Comparison of ENCODE assay signal across 8 cellular contexts in the genomic region with DNA sequence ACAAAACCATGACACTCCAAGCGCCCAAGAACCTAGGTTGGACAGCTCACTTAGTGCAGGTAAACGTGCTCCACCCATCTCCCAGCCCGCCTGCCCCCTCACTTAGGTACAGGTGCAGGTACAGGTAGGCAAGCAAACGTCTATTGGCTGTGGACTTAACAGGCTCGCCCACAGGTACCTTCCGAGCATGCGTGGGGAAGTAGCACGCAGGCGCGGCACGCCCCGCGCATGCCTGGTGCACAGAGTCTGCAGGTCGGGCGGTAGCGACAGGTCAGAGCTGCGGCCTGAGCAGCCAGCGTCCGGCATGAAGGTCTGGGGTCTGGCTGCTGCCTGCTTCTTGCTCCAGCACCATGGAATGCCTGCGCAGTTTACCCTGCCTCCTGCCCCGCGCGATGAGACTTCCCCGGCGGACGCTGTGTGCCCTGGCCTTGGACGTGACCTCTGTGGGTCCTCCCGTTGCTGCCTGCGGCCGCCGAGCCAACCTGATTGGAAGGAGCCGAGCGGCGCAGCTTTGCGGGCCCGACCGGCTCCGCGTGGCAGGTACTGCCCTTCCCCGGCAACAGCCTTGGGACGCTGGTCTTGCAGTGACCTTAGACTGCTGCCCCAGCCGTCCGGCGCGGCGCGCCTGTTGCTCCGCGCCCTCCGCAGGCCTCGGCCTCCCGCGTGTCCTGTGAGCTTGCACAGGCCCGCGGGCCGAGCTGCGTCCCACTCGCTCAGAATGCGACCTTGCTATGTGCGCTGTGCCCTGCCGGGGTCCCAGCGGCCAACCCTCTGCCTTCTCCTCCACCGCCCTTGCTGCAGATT. TPM values are rescaled to one million over a fixed set of nuclear protein-coding genes. Genes with fewer than 3 reads are reported as not detected.
DNase-seq lines count a peak whose midpoint lies in the region; ATAC-seq and TF ChIP-seq lines count a peak whose summit lies in the region.

A gene with protein sequence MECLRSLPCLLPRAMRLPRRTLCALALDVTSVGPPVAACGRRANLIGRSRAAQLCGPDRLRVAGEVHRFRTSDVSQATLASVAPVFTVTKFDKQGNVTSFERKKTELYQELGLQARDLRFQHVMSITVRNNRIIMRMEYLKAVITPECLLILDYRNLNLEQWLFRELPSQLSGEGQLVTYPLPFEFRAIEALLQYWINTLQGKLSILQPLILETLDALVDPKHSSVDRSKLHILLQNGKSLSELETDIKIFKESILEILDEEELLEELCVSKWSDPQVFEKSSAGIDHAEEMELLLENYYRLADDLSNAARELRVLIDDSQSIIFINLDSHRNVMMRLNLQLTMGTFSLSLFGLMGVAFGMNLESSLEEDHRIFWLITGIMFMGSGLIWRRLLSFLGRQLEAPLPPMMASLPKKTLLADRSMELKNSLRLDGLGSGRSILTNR (plus strand): TSS at position 240 of the 804 bp plus-strand sequence. CDS start 111 bp downstream, at position 351.

- peaks cover 23% of the 10 kb centered on the region for H3K27me3 Mint-ChIP-seq in activated CD4-positive, alpha-beta T cell treated with anti-CD3 and anti-CD28 coated beads, Interleukin-2, amount 10 ng/mL, durations not matched to agents 24 days and 14 days

- peaks cover 3% of the 10 kb centered on the region; the same call in 1 of the 2 replicates for H3K4me1 ChIP-seq in BE2C
- no peaks in the 10 kb centered on the region for H3K4me1 ChIP-seq in colonic mucosa

- peak within 1 kb of the TSS; percentile 99 for H3K4me3 Mint-ChIP-seq in activated CD4-positive, alpha-beta T cell treated with anti-CD3 and anti-CD28 coated beads, Interleukin-2, amount 10 ng/mL, durations not matched to agents 24 days and 14 days

- peaks cover 22% of the 10 kb centered on the region for H3K4me1 Mint-ChIP-seq in activated CD4-positive, alpha-beta T cell treated with anti-CD3 and anti-CD28 coated beads, Interleukin-2, amount 10 ng/mL, durations not matched to agents 24 days and 14 days

- TF ChIP-seq CTCF in BE2C (IDR thresholded peaks at IDR 0.05; ENCODE audit: low read depth, low read length) (no peak), colonic mucosa (IDR thresholded peaks at IDR 0.05) (no peak)

- peak; percentile 98 for ATAC-seq in HG03432 (IDR thresholded peaks at IDR 0.05; ENCODE audit: unreplicated experiment)

- H3K27ac Mint-ChIP-seq in activated CD4-positive, alpha-beta T cell treated with anti-CD3 and anti-CD28 coated beads, Interleukin-2, amount 10 ng/mL, durations not matched to agents 24 days and 14 days: peak within 1 kb of the TSS; percentile 86

- peak within 1 kb of the TSS; percentile 91 to 95 for H3K9ac ChIP-seq in colonic mucosa (ENCODE audit: low read depth in 2 of 2, low read length in 2 of 2)

- DNase-seq in BE2C (peak; percentile 72), NCI-H510A treated with DMSO at 0.1 percent for 48 hours (lab: John Stamatoyannopoulos, UW) (peak; percentile 93), colonic mucosa (peak; percentile 94)
- peak; percentile 94 for DNase-seq in activated CD4-positive, alpha-beta T cell treated with anti-CD3 and anti-CD28 coated beads, Interleukin-2, amount 10 ng/mL, durations not matched to agents 24 days and 14 days
- DNase-seq in stimulated activated CD4-positive, alpha-beta T cell treated with anti-CD3 and anti-CD28 coated beads, Interleukin-1b, Interleukin-23, amount 100 ng/mL, for 4 hours (ENCODE audit: low read depth in 2 of 2): peak; percentile 68 to 70

- H3K9me3 Mint-ChIP-seq in activated CD4-positive, alpha-beta T cell treated with anti-CD3 and anti-CD28 coated beads, Interleukin-2, amount 10 ng/mL, durations not matched to agents 24 days and 14 days: no peaks in the 10 kb centered on the region

- H3K9me3 ChIP-seq in BE2C (no peaks in the 10 kb centered on the region), colonic mucosa (no peaks in the 10 kb centered on the region)

- peak within 1 kb of the TSS; percentile 72 for H3K27ac ChIP-seq in colonic mucosa
- H3K27ac ChIP-seq in layer of hippocampus (ENCODE audit: low read depth, low read length): peak within 1 kb of the TSS; percentile 68

- intact Hi-C loops in activated CD4-positive, alpha-beta T cell treated with anti-CD3 and anti-CD28 coated beads, Interleukin-2, amount 10 ng/mL, durations not matched to agents 24 days and 14 days (cut with micrococcal nuclease): loop anchor here (2.0 kb wide), 1 partner anchor 92 kb away; a partner anchor contains a TSS
- intact Hi-C loops in colonic mucosa (cut with DNase I): no loop called here

- peaks cover 19% of the 10 kb centered on the region for H3K36me3 Mint-ChIP-seq in activated CD4-positive, alpha-beta T cell treated with anti-CD3 and anti-CD28 coated beads, Interleukin-2, amount 10 ng/mL, durations not matched to agents 24 days and 14 days (ENCODE audit: low read depth)

- H3K36me3 ChIP-seq in BE2C (peaks cover 20% of the 10 kb centered on the region; the same call in 1 of the 2 replicates), colonic mucosa (no peaks in the 10 kb centered on the region)

- H3K4me3 ChIP-seq in BE2C (ENCODE audit: low read depth, low read length): peak within 1 kb of the TSS; percentile 91
- H3K4me3 ChIP-seq in colonic mucosa: peak within 1 kb of the TSS; percentile 97

- no peaks in the 10 kb centered on the region for H3K27me3 ChIP-seq in BE2C
- H3K27me3 ChIP-seq in colonic mucosa: no peaks in the 10 kb centered on the region
- H3K27me3 ChIP-seq in layer of hippocampus (ENCODE audit: control insufficient read depth, insufficient read depth, low read length): no peaks in the 10 kb centered on the region

- TF ChIP-seq POLR2A in GM19193 (IDR thresholded peaks at IDR 0.05; ENCODE audit: extremely low read depth, insufficient read depth, insufficient read length): peak; percentile 88

RNA-seq across cellular contexts. Expression of the gene that starts here (rescaled TPM):
- polyA plus RNA-seq in BE2C (2012; ENCODE audit: insufficient read depth, insufficient read length, low read depth): 23.8 TPM
- 30.1 and 31.6 TPM in 2 replicates for total RNA-seq in activated CD4-positive, alpha-beta T cell treated with anti-CD3 and anti-CD28 coated beads, Interleukin-2, amount 10 ng/mL, durations not matched to agents 24 days and 14 days
- 10 to 100 TPM; 32.6 to 35.7 TPM for total RNA-seq in colonic mucosa

Comparison
In these comparisons a context has a peak if more than half of its experiments do, and no peak if none do; other contexts are left out.
1. Peak in every context shown above with its lines: DNase-seq, ATAC-seq, H3K4me3 ChIP-seq and H3K27ac ChIP-seq.